1 cellular context compared by ENCODE assay signal in the genomic region with DNA sequence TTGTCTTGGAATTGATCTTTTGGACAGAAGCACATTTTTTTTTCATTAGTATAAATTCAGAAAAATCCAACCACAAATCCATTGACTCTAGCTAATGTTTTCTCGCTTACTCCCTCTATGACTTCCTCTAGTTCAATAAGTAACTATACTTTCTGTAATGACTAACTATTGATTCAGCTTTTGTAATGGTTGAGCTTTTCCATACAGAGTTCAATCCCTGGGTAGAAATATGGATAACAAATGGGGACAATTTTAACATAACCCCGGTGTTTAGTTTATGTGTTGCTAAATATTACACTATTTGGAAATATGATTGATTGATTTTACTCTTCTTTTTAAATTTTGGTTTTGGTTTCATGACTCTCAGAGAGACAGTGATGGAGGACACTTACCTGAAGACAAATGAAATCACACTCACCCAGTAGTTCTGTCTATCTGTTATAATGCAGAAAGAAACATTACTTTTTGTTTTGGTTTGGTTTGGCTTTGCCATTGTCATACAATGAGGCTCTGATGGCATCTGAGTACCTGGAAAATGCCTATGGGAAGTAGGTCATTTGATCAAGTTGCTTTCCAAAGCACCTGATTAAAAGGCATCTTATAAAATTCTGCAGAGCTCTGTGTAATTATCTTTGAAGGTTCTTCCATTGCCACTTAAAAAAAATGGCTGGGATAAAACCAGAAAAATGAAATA.
TF ChIP-seq lines count a peak whose summit lies in the region.

No MANE protein-coding gene starts in this region.

TF ChIP-seq in H1, 55 proteins besides CTCF, POLR2A, EP300 and RAD21 (continued from another document):
- TF ChIP-seq CHD7 (IDR thresholded peaks at IDR 0.05; ENCODE audit: insufficient replicate concordance, low read length): no peak
